In the genomic region with DNA sequence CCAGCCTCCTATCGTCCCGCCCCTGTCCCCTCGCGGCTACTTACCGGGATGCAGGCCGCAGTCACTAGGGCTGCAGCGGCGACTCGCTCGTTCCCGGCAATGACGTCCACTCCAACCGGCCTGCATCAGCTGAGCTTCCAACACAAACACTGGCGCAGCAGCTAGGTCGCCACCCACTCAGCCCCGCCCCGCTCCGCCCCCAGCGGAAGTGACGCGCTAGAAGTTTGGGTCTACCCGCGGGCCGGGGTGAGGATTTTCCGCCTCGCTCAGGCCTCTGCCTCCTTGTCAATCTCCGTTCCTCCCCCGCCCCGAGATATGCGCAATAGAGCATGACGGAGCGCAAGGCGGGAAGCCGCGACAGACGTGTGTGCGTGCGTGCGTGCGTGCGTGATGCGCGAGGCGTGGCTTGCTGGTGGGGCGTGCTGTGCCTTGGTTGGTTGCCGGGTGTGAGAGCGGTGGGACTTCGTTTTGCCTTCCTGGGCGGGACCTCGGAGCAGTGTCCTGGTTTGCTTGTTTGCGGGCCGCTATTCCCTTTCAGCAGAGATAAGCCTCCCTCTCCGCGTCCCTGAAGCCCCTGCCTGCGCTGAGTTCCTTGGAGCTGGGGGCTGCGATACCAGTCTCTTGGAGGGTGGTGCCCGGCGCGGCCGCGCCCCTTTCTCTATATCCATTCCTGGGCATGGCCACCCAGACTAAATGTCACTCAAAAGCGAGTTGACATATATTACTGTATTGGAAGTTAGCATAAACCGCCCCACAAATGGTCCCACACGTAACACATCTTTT, we compare ENCODE assay signal across 1 cellular context.
A peak's percentile ranks its signal among the peaks of the same experiment; 100 is the strongest.
TF ChIP-seq lines count a peak whose summit lies in the region.

A gene with protein sequence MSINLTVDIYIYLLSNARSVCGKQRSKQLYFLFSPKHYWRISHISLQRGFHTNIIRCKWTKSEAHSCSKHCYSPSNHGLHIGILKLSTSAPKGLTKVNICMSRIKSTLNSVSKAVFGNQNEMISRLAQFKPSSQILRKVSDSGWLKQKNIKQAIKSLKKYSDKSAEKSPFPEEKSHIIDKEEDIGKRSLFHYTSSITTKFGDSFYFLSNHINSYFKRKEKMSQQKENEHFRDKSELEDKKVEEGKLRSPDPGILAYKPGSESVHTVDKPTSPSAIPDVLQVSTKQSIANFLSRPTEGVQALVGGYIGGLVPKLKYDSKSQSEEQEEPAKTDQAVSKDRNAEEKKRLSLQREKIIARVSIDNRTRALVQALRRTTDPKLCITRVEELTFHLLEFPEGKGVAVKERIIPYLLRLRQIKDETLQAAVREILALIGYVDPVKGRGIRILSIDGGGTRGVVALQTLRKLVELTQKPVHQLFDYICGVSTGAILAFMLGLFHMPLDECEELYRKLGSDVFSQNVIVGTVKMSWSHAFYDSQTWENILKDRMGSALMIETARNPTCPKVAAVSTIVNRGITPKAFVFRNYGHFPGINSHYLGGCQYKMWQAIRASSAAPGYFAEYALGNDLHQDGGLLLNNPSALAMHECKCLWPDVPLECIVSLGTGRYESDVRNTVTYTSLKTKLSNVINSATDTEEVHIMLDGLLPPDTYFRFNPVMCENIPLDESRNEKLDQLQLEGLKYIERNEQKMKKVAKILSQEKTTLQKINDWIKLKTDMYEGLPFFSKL (minus strand): TSS at position 151 of the 783 bp plus-strand sequence. CDS start 10,644 bp downstream, outside the sequence.

TF ChIP-seq in K562, 482 proteins besides CTCF, POLR2A, EP300 and RAD21 (continued from another document and continues in another):
- TF ChIP-seq, protein P1, sequence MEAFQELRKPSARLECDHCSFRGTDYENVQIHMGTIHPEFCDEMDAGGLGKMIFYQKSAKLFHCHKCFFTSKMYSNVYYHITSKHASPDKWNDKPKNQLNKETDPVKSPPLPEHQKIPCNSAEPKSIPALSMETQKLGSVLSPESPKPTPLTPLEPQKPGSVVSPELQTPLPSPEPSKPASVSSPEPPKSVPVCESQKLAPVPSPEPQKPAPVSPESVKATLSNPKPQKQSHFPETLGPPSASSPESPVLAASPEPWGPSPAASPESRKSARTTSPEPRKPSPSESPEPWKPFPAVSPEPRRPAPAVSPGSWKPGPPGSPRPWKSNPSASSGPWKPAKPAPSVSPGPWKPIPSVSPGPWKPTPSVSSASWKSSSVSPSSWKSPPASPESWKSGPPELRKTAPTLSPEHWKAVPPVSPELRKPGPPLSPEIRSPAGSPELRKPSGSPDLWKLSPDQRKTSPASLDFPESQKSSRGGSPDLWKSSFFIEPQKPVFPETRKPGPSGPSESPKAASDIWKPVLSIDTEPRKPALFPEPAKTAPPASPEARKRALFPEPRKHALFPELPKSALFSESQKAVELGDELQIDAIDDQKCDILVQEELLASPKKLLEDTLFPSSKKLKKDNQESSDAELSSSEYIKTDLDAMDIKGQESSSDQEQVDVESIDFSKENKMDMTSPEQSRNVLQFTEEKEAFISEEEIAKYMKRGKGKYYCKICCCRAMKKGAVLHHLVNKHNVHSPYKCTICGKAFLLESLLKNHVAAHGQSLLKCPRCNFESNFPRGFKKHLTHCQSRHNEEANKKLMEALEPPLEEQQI (IDR thresholded peaks at IDR 0.05), result no peak
- TF ChIP-seq CXXC5 (CRISPR knock-in tag; IDR thresholded peaks at IDR 0.05), result peak; percentile 100
- TF ChIP-seq TRIM28 (IDR thresholded peaks at IDR 0.05), result peak; percentile 37; the same call in 1 of the 2 replicates
- TF ChIP-seq ZNF197 (CRISPR knock-in tag; IDR thresholded peaks at IDR 0.05; ENCODE audit: low read depth), result no peak
- TF ChIP-seq ZFX (CRISPR knock-in tag; IDR thresholded peaks at IDR 0.05), result peak; percentile 96
- TF ChIP-seq NFRKB (IDR thresholded peaks at IDR 0.05; ENCODE audit: low read depth), result peak; percentile 33; the same call in 1 of the 2 replicates
- TF ChIP-seq SMARCA5 (IDR thresholded peaks at IDR 0.05), result no peak
- TF ChIP-seq CBX8 (IDR thresholded peaks at IDR 0.05; ENCODE audit: borderline replicate concordance, extremely low read depth, low read depth, low read length, poor library complexity, severe bottlenecking), result no peak
- TF ChIP-seq PYGO2 (tag; IDR thresholded peaks at IDR 0.05), result no peak
- TF ChIP-seq, protein P2, sequence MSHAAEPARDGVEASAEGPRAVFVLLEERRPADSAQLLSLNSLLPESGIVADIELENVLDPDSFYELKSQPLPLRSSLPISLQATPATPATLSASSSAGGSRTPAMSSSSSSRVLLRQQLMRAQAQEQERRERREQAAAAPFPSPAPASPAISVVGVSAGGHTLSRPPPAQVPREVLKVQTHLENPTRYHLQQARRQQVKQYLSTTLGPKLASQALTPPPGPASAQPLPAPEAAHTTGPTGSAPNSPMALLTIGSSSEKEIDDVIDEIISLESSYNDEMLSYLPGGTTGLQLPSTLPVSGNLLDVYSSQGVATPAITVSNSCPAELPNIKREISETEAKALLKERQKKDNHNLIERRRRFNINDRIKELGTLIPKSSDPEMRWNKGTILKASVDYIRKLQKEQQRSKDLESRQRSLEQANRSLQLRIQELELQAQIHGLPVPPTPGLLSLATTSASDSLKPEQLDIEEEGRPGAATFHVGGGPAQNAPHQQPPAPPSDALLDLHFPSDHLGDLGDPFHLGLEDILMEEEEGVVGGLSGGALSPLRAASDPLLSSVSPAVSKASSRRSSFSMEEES (CRISPR knock-in tag; IDR thresholded peaks at IDR 0.05), result no peak
- TF ChIP-seq NONO (IDR thresholded peaks at IDR 0.05; ENCODE audit: low read depth in 2 of 2, low read length in 1 of 2), result no peak
- TF ChIP-seq SIRT6 (IDR thresholded peaks at IDR 0.05; ENCODE audit: low read depth, low read length), result no peak
- no peak for TF ChIP-seq ZFP30 (CRISPR knock-in tag; IDR thresholded peaks at IDR 0.05; ENCODE audit: borderline replicate concordance)
- peak; percentile 15; the same call in 1 of the 2 replicates for TF ChIP-seq HDAC2 (IDR thresholded peaks at IDR 0.05)
- TF ChIP-seq MEIS2 (IDR thresholded peaks at IDR 0.05; ENCODE audit: partially characterized antibody), result peak; percentile 97
- TF ChIP-seq, protein P3, sequence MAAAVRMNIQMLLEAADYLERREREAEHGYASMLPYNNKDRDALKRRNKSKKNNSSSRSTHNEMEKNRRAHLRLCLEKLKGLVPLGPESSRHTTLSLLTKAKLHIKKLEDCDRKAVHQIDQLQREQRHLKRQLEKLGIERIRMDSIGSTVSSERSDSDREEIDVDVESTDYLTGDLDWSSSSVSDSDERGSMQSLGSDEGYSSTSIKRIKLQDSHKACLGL (CRISPR knock-in tag; IDR thresholded peaks at IDR 0.05; ENCODE audit: borderline replicate concordance, poor library complexity, severe bottlenecking), result no peak
- TF ChIP-seq SRSF7 (optimal IDR thresholded peaks at IDR 0.05; ENCODE audit: low read depth, low read length), result no peak
- no peak for TF ChIP-seq SLC30A9 (CRISPR knock-in tag; IDR thresholded peaks at IDR 0.05)
- TF ChIP-seq CTBP1 (IDR thresholded peaks at IDR 0.05; ENCODE audit: borderline replicate concordance), result peak; percentile 93; the same call in 1 of the 2 replicates
- TF ChIP-seq BRF1 (IDR thresholded peaks at IDR 0.05; ENCODE audit: borderline replicate concordance, extremely low read depth, insufficient read length), result no peak
- TF ChIP-seq, protein P4, sequence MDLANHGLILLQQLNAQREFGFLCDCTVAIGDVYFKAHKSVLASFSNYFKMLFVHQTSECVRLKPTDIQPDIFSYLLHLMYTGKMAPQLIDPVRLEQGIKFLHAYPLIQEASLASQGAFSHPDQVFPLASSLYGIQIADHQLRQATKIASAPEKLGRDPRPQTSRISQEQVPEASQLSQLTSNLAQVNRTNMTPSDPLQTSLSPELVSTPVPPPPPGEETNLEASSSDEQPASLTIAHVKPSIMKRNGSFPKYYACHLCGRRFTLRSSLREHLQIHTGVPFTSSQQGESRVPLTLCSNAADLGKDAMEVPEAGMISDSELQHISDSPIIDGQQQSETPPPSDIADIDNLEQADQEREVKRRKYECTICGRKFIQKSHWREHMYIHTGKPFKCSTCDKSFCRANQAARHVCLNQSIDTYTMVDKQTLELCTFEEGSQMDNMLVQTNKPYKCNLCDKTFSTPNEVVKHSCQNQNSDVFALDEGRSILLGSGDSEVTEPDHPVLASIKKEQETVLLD (IDR thresholded peaks at IDR 0.05), result peak; percentile 100
- TF ChIP-seq, protein P5, sequence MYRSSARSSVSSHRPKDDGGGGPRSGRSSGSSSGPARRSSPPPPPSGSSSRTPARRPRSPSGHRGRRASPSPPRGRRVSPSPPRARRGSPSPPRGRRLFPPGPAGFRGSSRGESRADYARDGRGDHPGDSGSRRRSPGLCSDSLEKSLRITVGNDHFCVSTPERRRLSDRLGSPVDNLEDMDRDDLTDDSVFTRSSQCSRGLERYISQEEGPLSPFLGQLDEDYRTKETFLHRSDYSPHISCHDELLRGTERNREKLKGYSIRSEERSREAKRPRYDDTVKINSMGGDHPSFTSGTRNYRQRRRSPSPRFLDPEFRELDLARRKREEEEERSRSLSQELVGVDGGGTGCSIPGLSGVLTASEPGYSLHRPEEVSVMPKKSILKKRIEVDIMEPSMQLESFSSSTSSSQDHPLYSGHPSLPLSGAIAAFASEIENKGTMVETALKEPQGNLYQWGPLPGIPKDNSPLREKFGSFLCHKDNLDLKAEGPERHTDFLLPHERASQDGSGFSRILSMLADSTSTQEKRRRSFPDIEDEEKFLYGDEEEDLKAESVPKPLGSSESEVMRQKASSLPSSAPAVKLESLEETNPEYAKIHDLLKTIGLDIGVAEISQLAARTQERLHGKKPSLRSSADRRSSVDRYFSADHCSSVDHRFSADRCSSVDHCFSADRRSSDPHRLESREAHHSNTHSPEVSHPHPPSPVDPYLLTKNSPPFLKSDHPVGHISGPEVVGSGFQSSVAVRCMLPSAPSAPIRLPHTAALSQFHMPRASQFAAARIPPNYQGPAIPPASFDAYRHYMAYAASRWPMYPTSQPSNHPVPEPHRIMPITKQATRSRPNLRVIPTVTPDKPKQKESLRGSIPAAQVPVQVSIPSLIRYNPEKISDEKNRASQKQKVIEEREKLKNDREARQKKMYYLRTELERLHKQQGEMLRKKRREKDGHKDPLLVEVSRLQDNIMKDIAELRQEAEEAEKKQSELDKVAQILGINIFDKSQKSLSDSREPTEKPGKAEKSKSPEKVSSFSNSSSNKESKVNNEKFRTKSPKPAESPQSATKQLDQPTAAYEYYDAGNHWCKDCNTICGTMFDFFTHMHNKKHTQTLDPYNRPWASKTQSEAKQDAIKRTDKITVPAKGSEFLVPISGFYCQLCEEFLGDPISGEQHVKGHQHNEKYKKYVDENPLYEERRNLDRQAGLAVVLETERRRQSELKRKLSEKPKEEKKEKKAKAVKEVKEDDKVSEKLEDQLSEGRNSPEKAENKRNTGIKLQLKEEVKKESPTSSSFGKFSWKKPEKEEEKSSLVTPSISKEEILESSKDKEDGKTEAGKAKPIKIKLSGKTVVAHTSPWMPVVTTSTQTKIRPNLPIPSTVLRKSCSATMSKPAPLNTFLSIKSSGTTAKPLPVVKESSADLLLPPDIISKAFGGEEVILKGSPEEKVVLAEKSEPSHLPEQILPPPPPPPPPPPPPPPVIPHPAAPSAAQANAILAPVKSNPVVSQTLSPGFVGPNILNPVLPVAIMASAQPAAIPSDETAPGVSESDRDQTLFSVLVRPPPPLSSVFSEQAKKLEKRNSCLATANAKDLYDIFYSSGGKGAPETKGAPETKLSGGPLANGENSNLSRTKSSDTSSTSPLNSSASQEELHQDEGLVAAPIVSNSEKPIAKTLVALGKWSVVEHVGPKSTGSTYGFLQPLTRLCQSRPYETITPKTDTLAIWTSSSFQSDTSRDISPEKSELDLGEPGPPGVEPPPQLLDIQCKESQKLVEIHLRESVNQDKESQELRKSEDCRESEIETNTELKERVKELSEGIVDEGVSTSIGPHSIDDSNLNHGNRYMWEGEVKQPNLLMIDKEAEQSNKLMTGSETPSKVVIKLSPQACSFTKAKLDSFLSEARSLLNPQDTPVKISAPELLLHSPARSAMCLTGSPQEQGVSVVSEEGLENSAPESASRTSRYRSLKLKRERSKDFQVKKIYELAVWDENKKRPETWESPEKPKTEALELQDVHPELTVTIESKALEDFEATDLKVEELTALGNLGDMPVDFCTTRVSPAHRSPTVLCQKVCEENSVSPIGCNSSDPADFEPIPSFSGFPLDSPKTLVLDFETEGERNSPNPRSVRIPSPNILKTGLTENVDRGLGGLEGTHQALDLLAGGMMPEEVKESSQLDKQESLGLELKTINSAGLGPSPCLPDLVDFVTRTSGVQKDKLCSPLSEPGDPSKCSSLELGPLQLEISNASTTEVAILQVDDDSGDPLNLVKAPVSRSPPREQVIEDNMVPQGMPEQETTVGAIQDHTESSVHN (IDR thresholded peaks at IDR 0.05; ENCODE audit: borderline replicate concordance in 1 of 2, low read depth in 1 of 2), result peak in 1 of 2 experiments; percentile 46; a peak in 2 of 4 replicates
- TF ChIP-seq NBN (IDR thresholded peaks at IDR 0.05; ENCODE audit: low read depth), result peak; percentile 84
- 0 out of 2 replicates have a peak, but pooled peaks have one; percentile 33 for TF ChIP-seq ZNF23 (CRISPR knock-in tag; IDR thresholded peaks at IDR 0.05)
- TF ChIP-seq, protein P6, sequence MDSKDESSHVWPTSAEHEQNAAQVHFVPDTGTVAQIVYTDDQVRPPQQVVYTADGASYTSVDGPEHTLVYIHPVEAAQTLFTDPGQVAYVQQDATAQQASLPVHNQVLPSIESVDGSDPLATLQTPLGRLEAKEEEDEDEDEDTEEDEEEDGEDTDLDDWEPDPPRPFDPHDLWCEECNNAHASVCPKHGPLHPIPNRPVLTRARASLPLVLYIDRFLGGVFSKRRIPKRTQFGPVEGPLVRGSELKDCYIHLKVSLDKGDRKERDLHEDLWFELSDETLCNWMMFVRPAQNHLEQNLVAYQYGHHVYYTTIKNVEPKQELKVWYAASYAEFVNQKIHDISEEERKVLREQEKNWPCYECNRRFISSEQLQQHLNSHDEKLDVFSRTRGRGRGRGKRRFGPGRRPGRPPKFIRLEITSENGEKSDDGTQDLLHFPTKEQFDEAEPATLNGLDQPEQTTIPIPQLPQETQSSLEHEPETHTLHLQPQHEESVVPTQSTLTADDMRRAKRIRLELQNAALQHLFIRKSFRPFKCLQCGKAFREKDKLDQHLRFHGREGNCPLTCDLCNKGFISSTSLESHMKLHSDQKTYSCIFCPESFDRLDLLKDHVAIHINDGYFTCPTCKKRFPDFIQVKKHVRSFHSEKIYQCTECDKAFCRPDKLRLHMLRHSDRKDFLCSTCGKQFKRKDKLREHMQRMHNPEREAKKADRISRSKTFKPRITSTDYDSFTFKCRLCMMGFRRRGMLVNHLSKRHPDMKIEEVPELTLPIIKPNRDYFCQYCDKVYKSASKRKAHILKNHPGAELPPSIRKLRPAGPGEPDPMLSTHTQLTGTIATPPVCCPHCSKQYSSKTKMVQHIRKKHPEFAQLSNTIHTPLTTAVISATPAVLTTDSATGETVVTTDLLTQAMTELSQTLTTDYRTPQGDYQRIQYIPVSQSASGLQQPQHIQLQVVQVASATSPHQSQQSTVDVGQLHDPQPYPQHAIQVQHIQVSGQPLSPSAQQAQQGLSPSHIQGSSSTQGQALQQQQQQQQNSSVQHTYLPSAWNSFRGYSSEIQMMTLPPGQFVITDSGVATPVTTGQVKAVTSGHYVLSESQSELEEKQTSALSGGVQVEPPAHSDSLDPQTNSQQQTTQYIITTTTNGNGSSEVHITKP (IDR thresholded peaks at IDR 0.05; ENCODE audit: partially characterized antibody), result peak; percentile 58
- TF ChIP-seq YBX1 (IDR thresholded peaks at IDR 0.05), result no peak
- TF ChIP-seq RBM25 (IDR thresholded peaks at IDR 0.05; ENCODE audit: low read depth, low read length, severe bottlenecking), result peak; percentile 37
- TF ChIP-seq, protein P7, sequence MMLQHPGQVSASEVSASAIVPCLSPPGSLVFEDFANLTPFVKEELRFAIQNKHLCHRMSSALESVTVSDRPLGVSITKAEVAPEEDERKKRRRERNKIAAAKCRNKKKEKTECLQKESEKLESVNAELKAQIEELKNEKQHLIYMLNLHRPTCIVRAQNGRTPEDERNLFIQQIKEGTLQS (IDR thresholded peaks at IDR 0.05), result peak; percentile 82
- TF ChIP-seq, protein P7 (CRISPR knock-in tag; conservative IDR thresholded peaks at IDR 0.05), result peak; percentile 77
